27 cellular contexts compared by ENCODE assay signal in genomic region chr9:116888066-116888465, GRCh38.
"Had no signal": no experiment of that assay in that cellular context is flagged by ENCODE, and none has a peak within 500 bp of the region (broad histone marks: within the 10 kb centered on the region; RNA-seq: fewer than 3 reads in every experiment).

No MANE protein-coding gene starts in this region.

- H3K27me3 ChIP-seq: stomach, suprapubic skin, testis, thyroid gland, tibial artery, tibial nerve, transverse colon, upper lobe of left lung, upper lobe of right lung, uterus, vagina had no signal

- H3K4me1 Mint-ChIP-seq: stimulated activated effector memory CD8-positive, alpha-beta T cell treated with anti-CD3 and anti-CD28 coated beads, Interleukin-12 subunit alpha, Interleukin-12 subunit beta, amount 100 ng/mL, for 72 hours; stimulated activated memory B cell treated with anti-CD40 and anti-IgM and Interleukin-4, amounts not matched to agents 10 μg/mL and 1 μg/mL and 100 μg/mL, for 72 hours; stimulated activated naive B cell treated with anti-CD40 and anti-IgM and Interleukin-4, amounts not matched to agents 10 μg/mL and 1 μg/mL and 100 μg/mL, for 72 hours; stimulated activated naive CD8-positive, alpha-beta T cell treated with anti-CD3 and anti-CD28 coated beads, Interleukin-15, amount 100 ng/mL, for 72 hours had no signal

- H3K36me3 Mint-ChIP-seq: stimulated activated effector memory CD8-positive, alpha-beta T cell treated with anti-CD3 and anti-CD28 coated beads, Interleukin-12 subunit alpha, Interleukin-12 subunit beta, amount 100 ng/mL, for 72 hours; stimulated activated memory B cell treated with anti-CD40 and anti-IgM and Interleukin-4, amounts not matched to agents 10 μg/mL and 1 μg/mL and 100 μg/mL, for 72 hours; stimulated activated naive B cell treated with anti-CD40 and anti-IgM and Interleukin-4, amounts not matched to agents 10 μg/mL and 1 μg/mL and 100 μg/mL, for 72 hours; type B pancreatic cell had no signal

- H3K4me3 ChIP-seq: stomach, suprapubic skin, testis, thoracic aorta, thyroid gland, tibial artery, tibial nerve, transverse colon, upper lobe of left lung, upper lobe of right lung, uterus, vagina had no signal

- H3K4me3 Mint-ChIP-seq: stimulated activated effector memory CD8-positive, alpha-beta T cell treated with anti-CD3 and anti-CD28 coated beads, Interleukin-12 subunit alpha, Interleukin-12 subunit beta, amount 100 ng/mL, for 72 hours; stimulated activated memory B cell treated with anti-CD40 and anti-IgM and Interleukin-4, amounts not matched to agents 10 μg/mL and 1 μg/mL and 100 μg/mL, for 72 hours; stimulated activated naive B cell treated with anti-CD40 and anti-IgM and Interleukin-4, amounts not matched to agents 10 μg/mL and 1 μg/mL and 100 μg/mL, for 72 hours; stimulated activated naive CD8-positive, alpha-beta T cell treated with anti-CD3 and anti-CD28 coated beads, Interleukin-15, amount 100 ng/mL, for 72 hours; stimulated activated naive CD8-positive, alpha-beta T cell treated with anti-CD3 and anti-CD28 coated beads, Interleukin-15, Interleukin-2, amounts not matched to agents 100 ng/mL and 50 ng/mL, for 24 hours; type B pancreatic cell had no signal

- H3K9me3 Mint-ChIP-seq: stimulated activated naive CD8-positive, alpha-beta T cell treated with anti-CD3 and anti-CD28 coated beads, Interleukin-15, amount 100 ng/mL, for 72 hours; stimulated activated naive CD8-positive, alpha-beta T cell treated with anti-CD3 and anti-CD28 coated beads, Interleukin-15, Interleukin-2, amounts not matched to agents 100 ng/mL and 50 ng/mL, for 24 hours; type B pancreatic cell had no signal

- H3K27ac ChIP-seq: stomach, suprapubic skin, testis, thoracic aorta, thyroid gland, tibial artery, tibial nerve, transverse colon, upper lobe of left lung, upper lobe of right lung, uterus, vagina had no signal

- ATAC-seq: stimulated activated effector memory CD8-positive, alpha-beta T cell treated with anti-CD3 and anti-CD28 coated beads, Interleukin-12 subunit alpha, Interleukin-12 subunit beta, amount 100 ng/mL, for 72 hours; stimulated activated memory B cell treated with anti-CD40 and anti-IgM and Interleukin-4, amounts not matched to agents 10 μg/mL and 1 μg/mL and 100 μg/mL, for 72 hours; stimulated activated naive B cell treated with anti-CD40 and anti-IgM and Interleukin-4, amounts not matched to agents 10 μg/mL and 1 μg/mL and 100 μg/mL, for 72 hours; stimulated activated naive CD8-positive, alpha-beta T cell treated with anti-CD3 and anti-CD28 coated beads, Interleukin-15, amount 100 ng/mL, for 72 hours; stimulated activated naive CD8-positive, alpha-beta T cell treated with anti-CD3 and anti-CD28 coated beads, Interleukin-15, Interleukin-2, amounts not matched to agents 100 U/mL and 50 U/mL, for 24 hours; upper lobe of right lung had no signal

- H3K27me3 Mint-ChIP-seq: stimulated activated memory B cell treated with anti-CD40 and anti-IgM and Interleukin-4, amounts not matched to agents 10 μg/mL and 1 μg/mL and 100 μg/mL, for 72 hours; stimulated activated naive B cell treated with anti-CD40 and anti-IgM and Interleukin-4, amounts not matched to agents 10 μg/mL and 1 μg/mL and 100 μg/mL, for 72 hours; stimulated activated naive CD8-positive, alpha-beta T cell treated with anti-CD3 and anti-CD28 coated beads, Interleukin-15, amount 100 ng/mL, for 72 hours; stimulated activated naive CD8-positive, alpha-beta T cell treated with anti-CD3 and anti-CD28 coated beads, Interleukin-15, Interleukin-2, amounts not matched to agents 100 ng/mL and 50 ng/mL, for 24 hours had no signal

- DNase-seq: stimulated activated CD4-positive, alpha-beta T cell treated with anti-CD3 and anti-CD28 coated beads, Interleukin-2, amount 100 ng/mL, for 48 hours; stimulated activated CD4-positive, alpha-beta T cell treated with anti-CD3 and anti-CD28 coated beads, Interleukin-4, amount 100 ng/mL, for 1 hour; stimulated activated CD4-positive, alpha-beta T cell treated with anti-CD3 and anti-CD28 coated beads, Interleukin-4, amount 100 ng/mL, for 24 hours; stimulated activated CD4-positive, alpha-beta T cell treated with anti-CD3 and anti-CD28 coated beads, Interleukin-4, amount 100 ng/mL, for 4 hours; stimulated activated CD8-positive, alpha-beta memory T cell treated with anti-CD3 and anti-CD28 coated beads, Interleukin-4, amount 100 ng/mL, for 48 hours; stimulated activated naive B cell treated with anti-CD40 and anti-IgM and Interleukin-4, amounts not matched to agents 10 μg/mL and 1 μg/mL and 100 μg/mL, for 72 hours; stimulated activated naive CD4-positive, alpha-beta T cell; stimulated activated naive CD4-positive, alpha-beta T cell treated with Interleukin-2 at 50 U/mL for 16 hours; stimulated activated naive CD8-positive, alpha-beta T cell treated with anti-CD3 and anti-CD28 coated beads, Interleukin-15, amount 100 ng/mL, for 72 hours; stimulated activated naive CD8-positive, alpha-beta T cell treated with anti-CD3 and anti-CD28 coated beads, Interleukin-15, Interleukin-2, amounts not matched to agents 100 U/mL and 50 U/mL, for 24 hours; stomach; substantia nigra; testis; thyroid gland; tibial artery; transverse colon; upper lobe of left lung; upper lobe of right lung; uterus had no signal

- H3K9me3 ChIP-seq: stomach, suprapubic skin, testis, thoracic aorta, thyroid gland, tibial artery, tibial nerve, transverse colon, upper lobe of left lung, upper lobe of right lung, uterus, vagina had no signal

- H3K36me3 ChIP-seq: stomach, suprapubic skin, thoracic aorta, thyroid gland, tibial artery, tibial nerve, transverse colon, upper lobe of left lung, upper lobe of right lung, uterus, vagina had no signal

- H3K4me1 ChIP-seq: stomach, suprapubic skin, testis, thyroid gland, tibial artery, tibial nerve, transverse colon, upper lobe of left lung, upper lobe of right lung, uterus, vagina had no signal

- H3K27ac Mint-ChIP-seq: stimulated activated effector memory CD8-positive, alpha-beta T cell treated with anti-CD3 and anti-CD28 coated beads, Interleukin-12 subunit alpha, Interleukin-12 subunit beta, amount 100 ng/mL, for 72 hours; stimulated activated memory B cell treated with anti-CD40 and anti-IgM and Interleukin-4, amounts not matched to agents 10 μg/mL and 1 μg/mL and 100 μg/mL, for 72 hours; stimulated activated naive B cell treated with anti-CD40 and anti-IgM and Interleukin-4, amounts not matched to agents 10 μg/mL and 1 μg/mL and 100 μg/mL, for 72 hours; stimulated activated naive CD8-positive, alpha-beta T cell treated with anti-CD3 and anti-CD28 coated beads, Interleukin-15, amount 100 ng/mL, for 72 hours; type B pancreatic cell had no signal
